21 cellular contexts compared by ENCODE assay signal in genomic region chr1:225350872-225351271, GRCh38.
"Had no signal": no experiment of that assay in that cellular context is flagged by ENCODE, and none has a peak within 500 bp of the region (broad histone marks: within the 10 kb centered on the region; RNA-seq: fewer than 3 reads in every experiment).

No MANE protein-coding gene starts in this region.

- H3K27ac Mint-ChIP-seq: T-cell had no signal

- H3K4me2 ChIP-seq: SK-N-SH had no signal

- H3K4me3 Mint-ChIP-seq: T-cell had no signal

- H3K36me3 ChIP-seq: MG63 had no signal

- DNase-seq: KBM-7; MG63; NCI-H1092 treated with DMSO at 0.1 percent for 48 hours; NCI-H1436; NCI-H187; NCI-H2029; NCI-H2081 treated with DMSO at 0.1 percent for 48 hours; NCI-H2171; NCI-H226; NCI-H446; NCI-H510A; NCI-H524 treated with DMSO at 0.1 percent for 48 hours; NCI-H69; NCI-H774; NK-92 treated with Interleukin-12 subunit alpha and Interleukin-12 subunit beta, amount 100 ng/mL, for 24 hours; PC-3; SHP77; SK-N-SH; SW 1271; T-cell had no signal

- H3K9ac ChIP-seq: SK-N-SH had no signal

- H3K4me1 Mint-ChIP-seq: T-cell had no signal

- H3K27ac ChIP-seq: RWPE1 had no signal

- H3K4me3 ChIP-seq: MG63 had no signal

- H3K9me3 ChIP-seq: MG63, SK-N-SH had no signal
